Comparison of ENCODE assay signal across 8 cellular contexts in the genomic region with DNA sequence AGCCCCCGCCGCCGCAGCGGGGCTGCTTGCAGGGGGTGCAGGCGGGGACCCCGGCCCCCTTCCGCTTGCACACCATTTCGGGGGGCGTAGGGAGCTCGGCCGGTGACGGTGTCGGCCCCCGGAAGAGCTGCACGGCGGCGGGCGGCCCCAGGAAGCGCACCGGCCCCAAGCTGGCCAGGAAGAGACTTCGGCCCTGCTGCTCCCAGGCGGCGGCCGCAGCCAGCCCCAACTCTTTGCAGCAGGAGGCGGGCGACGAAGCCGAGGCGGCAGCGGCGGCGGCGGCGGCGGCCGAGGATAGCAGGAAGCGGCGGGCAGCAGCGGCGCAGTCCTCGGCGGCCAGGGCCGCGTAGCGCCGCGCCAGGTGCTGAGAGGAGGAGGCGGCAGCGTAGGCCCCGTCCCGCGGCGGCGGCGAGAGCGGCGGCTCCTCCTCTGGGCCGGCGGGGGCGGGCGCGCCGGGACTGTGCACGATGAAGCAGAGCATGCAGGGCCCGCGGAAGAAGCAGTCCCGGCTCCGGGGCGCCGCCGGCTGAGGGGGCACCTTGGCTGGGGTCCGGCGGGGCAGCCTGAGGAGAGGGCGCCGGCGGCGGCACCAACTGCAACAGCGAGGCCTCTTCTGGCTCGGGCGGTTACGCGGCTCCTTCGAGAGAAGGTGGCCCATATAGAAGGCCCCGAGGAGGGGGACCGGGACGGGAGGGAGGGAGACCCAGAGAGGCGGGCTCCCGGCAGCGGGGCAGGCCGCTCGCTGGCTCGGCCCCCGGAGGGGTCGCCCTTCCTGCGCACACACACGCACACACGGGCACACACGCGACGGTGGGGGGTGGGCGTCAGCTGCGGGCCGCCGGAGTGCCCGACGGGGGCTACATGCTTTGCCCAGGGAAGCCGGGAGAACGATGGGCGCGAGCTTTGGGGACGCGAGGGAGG. TPM values are rescaled to one million over a fixed set of nuclear protein-coding genes. Genes with fewer than 3 reads are reported as not detected.
DNase-seq lines count a peak whose midpoint lies in the region; ATAC-seq and TF ChIP-seq lines count a peak whose summit lies in the region.

No MANE protein-coding gene starts in this region.

- H3K27ac ChIP-seq in SK-N-MC, result peak overlapping the region; percentile 70; the same call in 1 of the 2 replicates
- H3K27ac ChIP-seq in heart left ventricle, result peak overlapping the region; percentile 95 to 100 (median 99)
- peak overlapping the region; percentile 99 to 100 (median 100) for H3K27ac ChIP-seq in upper lobe of left lung

- ATAC-seq in GM19463 (IDR thresholded peaks at IDR 0.05; ENCODE audit: unreplicated experiment) (peak; percentile 35), heart left ventricle (peak; percentile 33 to 80 (median 62)), upper lobe of left lung (ENCODE audit: low FRiP score in 2 of 2) (peak; percentile 87 to 89)

- no peaks in the 10 kb centered on the region for H3K36me3 ChIP-seq in SK-N-MC (ENCODE audit: insufficient read depth, low read length)
- no peaks in the 10 kb centered on the region for H3K36me3 ChIP-seq in heart left ventricle
- no peaks in the 10 kb centered on the region for H3K36me3 ChIP-seq in upper lobe of left lung

- TF ChIP-seq POLR2A in heart left ventricle (IDR thresholded peaks at IDR 0.05) (peak in 1 of 2 donors; percentile 12), upper lobe of left lung (IDR thresholded peaks at IDR 0.05) (peak; percentile 22 to 56 (median 44))

- 0% methylated on average over 3 to 112 of the region's 112 CpGs for WGBS in heart left ventricle, 4 donors
- 0% methylated on average over 26 to 34 of the region's 112 CpGs for WGBS in upper lobe of left lung, 2 donors

- peak overlapping the region; percentile 79 for H3K4me3 ChIP-seq in SK-N-MC
- H3K4me3 ChIP-seq in heart left ventricle, result peak overlapping the region; percentile 66 to 96 (median 92)
- H3K4me3 ChIP-seq in upper lobe of left lung, result peak overlapping the region; percentile 80 to 96 (median 89)

- no peaks in the 10 kb centered on the region for H3K9me3 ChIP-seq in SK-N-MC (ENCODE audit: low read depth, low read length)
- peaks cover 0 to 8% (median 0%) of the 10 kb centered on the region in 12 donors for H3K9me3 ChIP-seq in heart left ventricle
- peaks cover 0 to under 1% (median 0%) of the 10 kb centered on the region in 4 donors for H3K9me3 ChIP-seq in upper lobe of left lung

- peak; percentile 85 for DNase-seq in DMS 273 (lab: John Stamatoyannopoulos, UW; ENCODE audit: unreplicated experiment)
- peak; percentile 67 for DNase-seq in HK-2 (ENCODE audit: unreplicated experiment)
- DNase-seq in SK-N-MC (ENCODE audit: low read depth, low spot score), result no peak
- DNase-seq in activated naive CD8-positive, alpha-beta T cell treated with anti-CD3 and anti-CD28 coated beads, Interleukin-2, amount 50 U/mL, for 16 hours (ENCODE audit: low read depth, low spot score), result peak; percentile 44
- peak; percentile 79 to 92 (median 84) for DNase-seq in heart left ventricle
- DNase-seq in posterior vena cava (ENCODE audit: low spot score), result peak; percentile 95
- peak; percentile 74 to 97 for DNase-seq in upper lobe of left lung

- TF ChIP-seq EP300 in upper lobe of left lung (IDR thresholded peaks at IDR 0.05), result no peak

- H3K4me1 ChIP-seq in heart left ventricle (peaks cover 0 to 27% (median 17%) of the 10 kb centered on the region in 12 donors), upper lobe of left lung (peaks cover 11 to 30% (median 15%) of the 10 kb centered on the region in 4 donors)

- H3K27me3 ChIP-seq in heart left ventricle (no peaks in the 10 kb centered on the region), upper lobe of left lung (no peaks in the 10 kb centered on the region)

- intact Hi-C loops in heart left ventricle (cut with DNase I), result loop anchor here in 2 of 10 donors (10.0 kb wide), 2 partner anchors 364 to 1024 kb away; a partner anchor contains a TSS
- intact Hi-C loops in posterior vena cava (cut with DNase I), result loop anchor here in 1 of 2 donors (10.0 kb wide), 1 partner anchor 1354 kb away; no protein-coding TSS in a partner anchor

- H3K9ac ChIP-seq in SK-N-MC (ENCODE audit: insufficient read length), result peak overlapping the region; percentile 91

- TF ChIP-seq CTCF in heart left ventricle (IDR thresholded peaks at IDR 0.05) (no peak), upper lobe of left lung (IDR thresholded peaks at IDR 0.05) (peak in 1 of 6 experiments; percentile 26)

RNA-seq across cellular contexts. Expression of a gene that starts 0.6 kb away (rescaled TPM):
- total RNA-seq in heart left ventricle (10 to 100 TPM; 25.9 to 39.4 (median 33.6) TPM), posterior vena cava (10 to 100 TPM; 18.1 to 24.1 TPM), upper lobe of left lung (10 to 100 TPM in 5 of 6 donors, 1 to 10 TPM in 1; 10.0 to 47.1 (median 16.9) TPM)
- polyA plus RNA-seq in heart left ventricle, result 10 to 100 TPM; 10.2 to 15.7 TPM

Comparison
In these comparisons a context has a peak if more than half of its experiments do, and no peak if none do; other contexts are left out.
1. ATAC-seq: peak in every context shown above with its lines; median percentile 88 in upper lobe of left lung; 62 in heart left ventricle; 35 in GM19463.